ENCODE assay signal across 10 cellular contexts in genomic region chr21:34362136-34362444, GRCh38. TPM values are rescaled to one million over a fixed set of nuclear protein-coding genes. Genes with fewer than 3 reads are reported as not detected.
DNase-seq lines count a peak whose midpoint lies in the region; ATAC-seq, FAIRE-seq and TF ChIP-seq lines count a peak whose summit lies in the region.
"Had no signal": no experiment of that assay in that cellular context is flagged by ENCODE, and none has a peak within 500 bp of the region (broad histone marks: within the 10 kb centered on the region; RNA-seq: fewer than 3 reads in every experiment).

No MANE protein-coding gene starts in this region.

- H4K20me1 ChIP-seq in DND-41 (ENCODE audit: insufficient read depth, low read length), result no peaks in the 10 kb centered on the region

- CTCF ChIA-PET in activated CD4-positive, alpha-beta T cell treated with anti-CD3 and anti-CD28 coated beads, Interleukin-2, amount 10 ng/mL, durations not matched to agents 7 days and 5 days (lab: Charles Lee), result interaction anchor here (0.5 to 1.5 kb wide), 4 partner anchors 14 to 745 kb away, joined by 3 to 5 read pairs (median 4); no protein-coding TSS in a partner anchor

- TF ChIP-seq CTCF in DND-41 (IDR thresholded peaks at IDR 0.05; ENCODE audit: borderline replicate concordance, extremely low read depth, low read length, poor library complexity, severe bottlenecking) (no peak), LNCAP (IDR thresholded peaks at IDR 0.05) (0 out of 2 replicates have a peak, but pooled peaks have one; percentile 14), chondrocyte (IDR thresholded peaks at IDR 0.05) (peak; percentile 8), pancreas (IDR thresholded peaks at IDR 0.05) (peak in 1 of 4 donors; percentile 14), GM13976 (IDR thresholded peaks at IDR 0.05; ENCODE audit: borderline replicate concordance, control extremely low read depth, extremely low read depth, insufficient read depth, missing control alignments) (no peak)

- no peak overlapping the region; the same call in 1 of the 2 replicates for H3K9ac ChIP-seq in DND-41 (ENCODE audit: low read depth, low read length)

- H3K27ac Mint-ChIP-seq in chondrocyte (ENCODE audit: unreplicated experiment), result no peak overlapping the region
- no peak overlapping the region for H3K27ac Mint-ChIP-seq in activated CD4-positive, alpha-beta T cell treated with anti-CD3 and anti-CD28 coated beads, Interleukin-2, amount 10 ng/mL, durations not matched to agents 7 days and 5 days

- peak overlapping the region; percentile 61; the same call in 1 of the 2 replicates for H3K4me2 ChIP-seq in DND-41 (ENCODE audit: insufficient read depth, low read length)

- H3K4me1 Mint-ChIP-seq in chondrocyte (ENCODE audit: low read depth), result peaks cover 4% of the 10 kb centered on the region
- H3K4me1 Mint-ChIP-seq in activated CD4-positive, alpha-beta T cell treated with anti-CD3 and anti-CD28 coated beads, Interleukin-2, amount 10 ng/mL, durations not matched to agents 7 days and 5 days, result peaks cover 6% of the 10 kb centered on the region

- H3K9me3 ChIP-seq in DND-41 (ENCODE audit: insufficient read depth, low read length, severe bottlenecking) (no peaks in the 10 kb centered on the region), pancreas (no peaks in the 10 kb centered on the region)

- peak overlapping the region; percentile 71 for H2AFZ ChIP-seq in DND-41 (ENCODE audit: low read depth, low read length)

- 5 to 10% methylated on average over 3 of the region's 3 CpGs for WGBS in pancreas, 2 donors

- H3K4me3 ChIP-seq in DND-41 (ENCODE audit: low read depth in 1 of 2, low read length in 2 of 2), result no peak overlapping the region
- H3K4me3 ChIP-seq in pancreas, result no peak overlapping the region

- POLR2A ChIA-PET in activated CD4-positive, alpha-beta T cell treated with anti-CD3 and anti-CD28 coated beads, Interleukin-2, amount 10 ng/mL, durations not matched to agents 7 days and 5 days (lab: Charles Lee), result no interaction called here

- ATAC-seq in DND-41 (ENCODE audit: insufficient read depth, low read depth), result peak; percentile 37
- ATAC-seq in pancreas, result peak; percentile 12 to 41 (median 28)
- ATAC-seq in left colon, result no peak

- DNase-seq in DND-41 (no peak), chondrocyte (ENCODE audit: low spot score) (no peak), pancreas (no peak), kidney tubule cell (ENCODE audit: low spot score) (no peak), left colon (no peak), GM13976 (ENCODE audit: low spot score) (no peak)
- DNase-seq in activated CD4-positive, alpha-beta T cell treated with anti-CD3 and anti-CD28 coated beads, Interleukin-2, amount 10 ng/mL, durations not matched to agents 7 days and 5 days, result no peak

- no peak overlapping the region for H3K4me3 Mint-ChIP-seq in chondrocyte (ENCODE audit: unreplicated experiment)
- H3K4me3 Mint-ChIP-seq in activated CD4-positive, alpha-beta T cell treated with anti-CD3 and anti-CD28 coated beads, Interleukin-2, amount 10 ng/mL, durations not matched to agents 7 days and 5 days, result no peak overlapping the region

- no peak overlapping the region for H3K27ac ChIP-seq in DND-41 (ENCODE audit: low read length)
- no peak overlapping the region for H3K27ac ChIP-seq in pancreas
- H3K27ac ChIP-seq: HL-60 had no signal

- no peaks in the 10 kb centered on the region for H3K27me3 Mint-ChIP-seq in chondrocyte (ENCODE audit: low read depth)
- peaks cover 20% of the 10 kb centered on the region for H3K27me3 Mint-ChIP-seq in activated CD4-positive, alpha-beta T cell treated with anti-CD3 and anti-CD28 coated beads, Interleukin-2, amount 10 ng/mL, durations not matched to agents 7 days and 5 days

- FAIRE-seq in pancreas (lab: Jason Lieb, UNC), result no peak

- H3K36me3 Mint-ChIP-seq in chondrocyte (ENCODE audit: low read depth), result peaks cover 3% of the 10 kb centered on the region
- no peaks in the 10 kb centered on the region for H3K36me3 Mint-ChIP-seq in activated CD4-positive, alpha-beta T cell treated with anti-CD3 and anti-CD28 coated beads, Interleukin-2, amount 10 ng/mL, durations not matched to agents 7 days and 5 days (ENCODE audit: low read depth)

- peaks cover 7% of the 10 kb centered on the region for H3K9me3 Mint-ChIP-seq in chondrocyte (ENCODE audit: low read depth)
- peaks cover 2% of the 10 kb centered on the region for H3K9me3 Mint-ChIP-seq in activated CD4-positive, alpha-beta T cell treated with anti-CD3 and anti-CD28 coated beads, Interleukin-2, amount 10 ng/mL, durations not matched to agents 7 days and 5 days

- H3K4me1 ChIP-seq in DND-41 (ENCODE audit: insufficient read depth, low read length) (peaks cover 12% of the 10 kb centered on the region), pancreas (peaks cover 0 to 6% (median 0%) of the 10 kb centered on the region in 3 donors)

- H3K27me3 ChIP-seq in DND-41 (ENCODE audit: insufficient read depth, low read length, poor library complexity) (no peaks in the 10 kb centered on the region), pancreas (no peaks in the 10 kb centered on the region)

- H3K36me3 ChIP-seq in DND-41 (ENCODE audit: insufficient read depth, low read length) (no peaks in the 10 kb centered on the region), pancreas (no peaks in the 10 kb centered on the region)

- H3K79me2 ChIP-seq in DND-41 (ENCODE audit: insufficient read depth, low read length), result no peaks in the 10 kb centered on the region

- in situ Hi-C loops in GM13976 (cut with MboI; ENCODE audit: low sequenced_read_pairs, unreplicated experiment), result no loop called here

- intact Hi-C loops in pancreas (cut with DNase I) (no loop called here), left colon (cut with DNase I, micrococcal nuclease) (no loop called here)

RNA-seq across cellular contexts. Expression of gene KCNE2, which starts 1.7 kb away (rescaled TPM):
- total RNA-seq in chondrocyte (0.35 TPM in 1 of 3 replicates, not detected in the others), pancreas (not detected), left colon (not detected)
- not detected for polyA plus RNA-seq in pancreas
- not detected for total RNA-seq in activated CD4-positive, alpha-beta T cell treated with anti-CD3 and anti-CD28 coated beads, Interleukin-2, amount 10 ng/mL, durations not matched to agents 7 days and 5 days
- total RNA-seq: subcutaneous adipose tissue had no signal

RNA-seq across cellular contexts. Expression of gene SMIM11, which starts 13.2 kb away (rescaled TPM):
- total RNA-seq in chondrocyte (5.5 to 20.8 TPM (median 8.0 TPM) in 3 replicates), pancreas (10 to 100 TPM in 1 of 6 donors, 1 to 10 TPM in 5; 2.3 to 10.8 (median 4.9) TPM), left colon (1 to 10 TPM; 1.9 to 2.4 TPM)
- 1 to 10 TPM; 1.3 to 3.3 TPM for polyA plus RNA-seq in pancreas
- total RNA-seq in activated CD4-positive, alpha-beta T cell treated with anti-CD3 and anti-CD28 coated beads, Interleukin-2, amount 10 ng/mL, durations not matched to agents 7 days and 5 days, result 10 to 100 TPM; 17.7 to 21.1 TPM

Comparison
In these comparisons a context has a peak if more than half of its experiments do, and no peak if none do; other contexts are left out.
1. CTCF ChIP-seq: peak in LNCAP (single experiment) and chondrocyte (single experiment); none in DND-41 (single experiment) and GM13976 (single experiment).